In the genomic region with DNA sequence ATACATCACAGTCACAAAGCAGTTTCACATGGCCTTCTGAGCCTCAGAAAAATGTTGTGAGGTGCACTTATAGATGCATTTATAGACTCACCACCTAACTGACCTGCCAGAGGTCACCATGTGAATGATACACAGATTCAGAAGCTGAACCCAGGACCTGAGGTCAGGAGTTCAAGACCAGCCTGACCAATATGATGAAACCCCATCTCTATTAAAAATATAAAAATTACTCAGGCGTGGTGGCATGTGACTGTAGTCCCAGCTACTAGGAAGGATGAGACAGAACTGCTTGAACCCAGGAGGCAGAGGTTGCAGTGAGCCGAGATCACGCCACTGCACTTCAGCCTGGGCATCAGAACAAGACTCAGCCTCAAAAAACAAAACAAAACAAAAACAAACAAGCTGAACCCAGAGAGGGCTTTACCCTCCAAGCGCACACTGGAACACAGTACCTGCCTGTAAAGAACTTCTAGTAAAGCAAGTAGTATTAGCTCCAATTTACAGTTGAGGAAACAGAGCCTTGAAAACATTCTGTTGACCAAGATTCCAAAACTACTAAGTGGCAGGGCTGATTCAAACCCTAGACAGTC, we compare ENCODE assay signal across 2 cellular contexts.
TF ChIP-seq lines count a peak whose summit lies in the region.

No MANE protein-coding gene starts in this region.

TF ChIP-seq in liver, 16 proteins besides CTCF, POLR2A, EP300 and RAD21:
- TF ChIP-seq HNF4A (conservative IDR thresholded peaks at IDR 0.05) (peak; percentile 50 to 77), EGR1 (IDR thresholded peaks at IDR 0.05; ENCODE audit: low read depth in 2 of 2) (no peak), FOXA1 (IDR thresholded peaks at IDR 0.05) (no peak), RXRA (IDR thresholded peaks at IDR 0.05) (peak; percentile 13 to 42)
- TF ChIP-seq, protein P1, sequence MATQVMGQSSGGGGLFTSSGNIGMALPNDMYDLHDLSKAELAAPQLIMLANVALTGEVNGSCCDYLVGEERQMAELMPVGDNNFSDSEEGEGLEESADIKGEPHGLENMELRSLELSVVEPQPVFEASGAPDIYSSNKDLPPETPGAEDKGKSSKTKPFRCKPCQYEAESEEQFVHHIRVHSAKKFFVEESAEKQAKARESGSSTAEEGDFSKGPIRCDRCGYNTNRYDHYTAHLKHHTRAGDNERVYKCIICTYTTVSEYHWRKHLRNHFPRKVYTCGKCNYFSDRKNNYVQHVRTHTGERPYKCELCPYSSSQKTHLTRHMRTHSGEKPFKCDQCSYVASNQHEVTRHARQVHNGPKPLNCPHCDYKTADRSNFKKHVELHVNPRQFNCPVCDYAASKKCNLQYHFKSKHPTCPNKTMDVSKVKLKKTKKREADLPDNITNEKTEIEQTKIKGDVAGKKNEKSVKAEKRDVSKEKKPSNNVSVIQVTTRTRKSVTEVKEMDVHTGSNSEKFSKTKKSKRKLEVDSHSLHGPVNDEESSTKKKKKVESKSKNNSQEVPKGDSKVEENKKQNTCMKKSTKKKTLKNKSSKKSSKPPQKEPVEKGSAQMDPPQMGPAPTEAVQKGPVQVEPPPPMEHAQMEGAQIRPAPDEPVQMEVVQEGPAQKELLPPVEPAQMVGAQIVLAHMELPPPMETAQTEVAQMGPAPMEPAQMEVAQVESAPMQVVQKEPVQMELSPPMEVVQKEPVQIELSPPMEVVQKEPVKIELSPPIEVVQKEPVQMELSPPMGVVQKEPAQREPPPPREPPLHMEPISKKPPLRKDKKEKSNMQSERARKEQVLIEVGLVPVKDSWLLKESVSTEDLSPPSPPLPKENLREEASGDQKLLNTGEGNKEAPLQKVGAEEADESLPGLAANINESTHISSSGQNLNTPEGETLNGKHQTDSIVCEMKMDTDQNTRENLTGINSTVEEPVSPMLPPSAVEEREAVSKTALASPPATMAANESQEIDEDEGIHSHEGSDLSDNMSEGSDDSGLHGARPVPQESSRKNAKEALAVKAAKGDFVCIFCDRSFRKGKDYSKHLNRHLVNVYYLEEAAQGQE (IDR thresholded peaks at IDR 0.05) = no peak

TF ChIP-seq in HepG2, 621 proteins besides CTCF, POLR2A, EP300 and RAD21:
- TF ChIP-seq, protein P2, sequence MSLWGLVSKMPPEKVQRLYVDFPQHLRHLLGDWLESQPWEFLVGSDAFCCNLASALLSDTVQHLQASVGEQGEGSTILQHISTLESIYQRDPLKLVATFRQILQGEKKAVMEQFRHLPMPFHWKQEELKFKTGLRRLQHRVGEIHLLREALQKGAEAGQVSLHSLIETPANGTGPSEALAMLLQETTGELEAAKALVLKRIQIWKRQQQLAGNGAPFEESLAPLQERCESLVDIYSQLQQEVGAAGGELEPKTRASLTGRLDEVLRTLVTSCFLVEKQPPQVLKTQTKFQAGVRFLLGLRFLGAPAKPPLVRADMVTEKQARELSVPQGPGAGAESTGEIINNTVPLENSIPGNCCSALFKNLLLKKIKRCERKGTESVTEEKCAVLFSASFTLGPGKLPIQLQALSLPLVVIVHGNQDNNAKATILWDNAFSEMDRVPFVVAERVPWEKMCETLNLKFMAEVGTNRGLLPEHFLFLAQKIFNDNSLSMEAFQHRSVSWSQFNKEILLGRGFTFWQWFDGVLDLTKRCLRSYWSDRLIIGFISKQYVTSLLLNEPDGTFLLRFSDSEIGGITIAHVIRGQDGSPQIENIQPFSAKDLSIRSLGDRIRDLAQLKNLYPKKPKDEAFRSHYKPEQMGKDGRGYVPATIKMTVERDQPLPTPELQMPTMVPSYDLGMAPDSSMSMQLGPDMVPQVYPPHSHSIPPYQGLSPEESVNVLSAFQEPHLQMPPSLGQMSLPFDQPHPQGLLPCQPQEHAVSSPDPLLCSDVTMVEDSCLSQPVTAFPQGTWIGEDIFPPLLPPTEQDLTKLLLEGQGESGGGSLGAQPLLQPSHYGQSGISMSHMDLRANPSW (CRISPR knock-in tag; IDR thresholded peaks at IDR 0.05; ENCODE audit: borderline replicate concordance) = no peak
- TF ChIP-seq ETV5 (CRISPR knock-in tag; IDR thresholded peaks at IDR 0.05; ENCODE audit: borderline replicate concordance) = no peak
- no peak for TF ChIP-seq SSRP1 (CRISPR knock-in tag; IDR thresholded peaks at IDR 0.05)
- TF ChIP-seq ZKSCAN8 (CRISPR knock-in tag; IDR thresholded peaks at IDR 0.05; ENCODE audit: borderline replicate concordance) = no peak
- no peak for TF ChIP-seq ZNF232 (CRISPR knock-in tag; IDR thresholded peaks at IDR 0.05; ENCODE audit: borderline replicate concordance)
- TF ChIP-seq, protein P3, sequence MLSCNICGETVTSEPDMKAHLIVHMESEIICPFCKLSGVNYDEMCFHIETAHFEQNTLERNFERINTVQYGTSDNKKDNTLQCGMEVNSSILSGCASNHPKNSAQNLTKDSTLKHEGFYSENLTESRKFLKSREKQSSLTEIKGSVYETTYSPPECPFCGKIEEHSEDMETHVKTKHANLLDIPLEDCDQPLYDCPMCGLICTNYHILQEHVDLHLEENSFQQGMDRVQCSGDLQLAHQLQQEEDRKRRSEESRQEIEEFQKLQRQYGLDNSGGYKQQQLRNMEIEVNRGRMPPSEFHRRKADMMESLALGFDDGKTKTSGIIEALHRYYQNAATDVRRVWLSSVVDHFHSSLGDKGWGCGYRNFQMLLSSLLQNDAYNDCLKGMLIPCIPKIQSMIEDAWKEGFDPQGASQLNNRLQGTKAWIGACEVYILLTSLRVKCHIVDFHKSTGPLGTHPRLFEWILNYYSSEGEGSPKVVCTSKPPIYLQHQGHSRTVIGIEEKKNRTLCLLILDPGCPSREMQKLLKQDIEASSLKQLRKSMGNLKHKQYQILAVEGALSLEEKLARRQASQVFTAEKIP (CRISPR knock-in tag; IDR thresholded peaks at IDR 0.05; ENCODE audit: borderline replicate concordance) = no peak
- TF ChIP-seq ETV6 (CRISPR knock-in tag; conservative IDR thresholded peaks at IDR 0.05) = no peak
- TF ChIP-seq PRMT3 (CRISPR knock-in tag; IDR thresholded peaks at IDR 0.05; ENCODE audit: borderline replicate concordance, low read depth) = no peak
- TF ChIP-seq, protein P4, sequence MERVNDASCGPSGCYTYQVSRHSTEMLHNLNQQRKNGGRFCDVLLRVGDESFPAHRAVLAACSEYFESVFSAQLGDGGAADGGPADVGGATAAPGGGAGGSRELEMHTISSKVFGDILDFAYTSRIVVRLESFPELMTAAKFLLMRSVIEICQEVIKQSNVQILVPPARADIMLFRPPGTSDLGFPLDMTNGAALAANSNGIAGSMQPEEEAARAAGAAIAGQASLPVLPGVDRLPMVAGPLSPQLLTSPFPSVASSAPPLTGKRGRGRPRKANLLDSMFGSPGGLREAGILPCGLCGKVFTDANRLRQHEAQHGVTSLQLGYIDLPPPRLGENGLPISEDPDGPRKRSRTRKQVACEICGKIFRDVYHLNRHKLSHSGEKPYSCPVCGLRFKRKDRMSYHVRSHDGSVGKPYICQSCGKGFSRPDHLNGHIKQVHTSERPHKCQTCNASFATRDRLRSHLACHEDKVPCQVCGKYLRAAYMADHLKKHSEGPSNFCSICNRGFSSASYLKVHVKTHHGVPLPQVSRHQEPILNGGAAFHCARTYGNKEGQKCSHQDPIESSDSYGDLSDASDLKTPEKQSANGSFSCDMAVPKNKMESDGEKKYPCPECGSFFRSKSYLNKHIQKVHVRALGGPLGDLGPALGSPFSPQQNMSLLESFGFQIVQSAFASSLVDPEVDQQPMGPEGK (CRISPR knock-in tag; IDR thresholded peaks at IDR 0.05) = no peak
- TF ChIP-seq, protein P5, sequence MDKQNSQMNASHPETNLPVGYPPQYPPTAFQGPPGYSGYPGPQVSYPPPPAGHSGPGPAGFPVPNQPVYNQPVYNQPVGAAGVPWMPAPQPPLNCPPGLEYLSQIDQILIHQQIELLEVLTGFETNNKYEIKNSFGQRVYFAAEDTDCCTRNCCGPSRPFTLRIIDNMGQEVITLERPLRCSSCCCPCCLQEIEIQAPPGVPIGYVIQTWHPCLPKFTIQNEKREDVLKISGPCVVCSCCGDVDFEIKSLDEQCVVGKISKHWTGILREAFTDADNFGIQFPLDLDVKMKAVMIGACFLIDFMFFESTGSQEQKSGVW (CRISPR knock-in tag; IDR thresholded peaks at IDR 0.05; ENCODE audit: borderline replicate concordance) = no peak
- TF ChIP-seq, protein P6, sequence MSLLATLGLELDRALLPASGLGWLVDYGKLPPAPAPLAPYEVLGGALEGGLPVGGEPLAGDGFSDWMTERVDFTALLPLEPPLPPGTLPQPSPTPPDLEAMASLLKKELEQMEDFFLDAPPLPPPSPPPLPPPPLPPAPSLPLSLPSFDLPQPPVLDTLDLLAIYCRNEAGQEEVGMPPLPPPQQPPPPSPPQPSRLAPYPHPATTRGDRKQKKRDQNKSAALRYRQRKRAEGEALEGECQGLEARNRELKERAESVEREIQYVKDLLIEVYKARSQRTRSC (CRISPR knock-in tag; IDR thresholded peaks at IDR 0.05; ENCODE audit: low read depth) = no peak
- TF ChIP-seq PAX8 (CRISPR knock-in tag; IDR thresholded peaks at IDR 0.05; ENCODE audit: borderline replicate concordance) = no peak
- no peak for TF ChIP-seq ZNF543 (CRISPR knock-in tag; IDR thresholded peaks at IDR 0.05)
- TF ChIP-seq TMF1 (CRISPR knock-in tag; IDR thresholded peaks at IDR 0.05; ENCODE audit: low read depth) = no peak
- no peak for TF ChIP-seq AKAP8 (CRISPR knock-in tag; IDR thresholded peaks at IDR 0.05)
